8 cellular contexts compared by ENCODE assay signal in genomic region chr1:94247146-94248094, GRCh38. TPM values are rescaled to one million over a fixed set of nuclear protein-coding genes. Genes with fewer than 3 reads are reported as not detected.
DNase-seq lines count a peak whose midpoint lies in the region; ATAC-seq and TF ChIP-seq lines count a peak whose summit lies in the region.

No MANE protein-coding gene starts in this region.

- no peak for TF ChIP-seq EP300 in suprapubic skin (IDR thresholded peaks at IDR 0.05)

- peak in 1 of 2 donors; percentile 35 for TF ChIP-seq POLR2A in suprapubic skin (IDR thresholded peaks at IDR 0.05)

- H3K4me3 ChIP-seq in HUES64 (ENCODE audit: low read length) (peak overlapping the region; percentile 52), duodenal mucosa (ENCODE audit: low read depth in 1 of 2, low read length in 2 of 2) (peak overlapping the region; percentile 56 to 62), lung (peak overlapping the region; percentile 91), suprapubic skin (peak overlapping the region; percentile 92)

- H3K36me3 ChIP-seq in HUES64 (ENCODE audit: insufficient read depth, low read length) (no peaks in the 10 kb centered on the region), duodenal mucosa (ENCODE audit: control insufficient read depth in 1 of 2, insufficient read depth in 2 of 2, low read length in 2 of 2) (no peaks in the 10 kb centered on the region), lung (ENCODE audit: control insufficient read depth in 2 of 2, insufficient read depth in 2 of 2, low read length in 2 of 2) (no peaks in the 10 kb centered on the region), suprapubic skin (no peaks in the 10 kb centered on the region)

- peak; percentile 92 for DNase-seq in Daoy (ENCODE audit: low read depth)
- DNase-seq in T-helper 17 cell: no peak
- peak; percentile 80 for DNase-seq in lung (ENCODE audit: low spot score)
- DNase-seq in suprapubic skin (ENCODE audit: low spot score in 2 of 2): peak; percentile 81 to 88
- DNase-seq in kidney glomerular epithelial cell (lab: John Stamatoyannopoulos, UW): no peak

- H3K36me3 Mint-ChIP-seq in T-helper 17 cell (ENCODE audit: low read depth): peaks cover 9% of the 10 kb centered on the region

- H3K27me3 ChIP-seq in HUES64 (ENCODE audit: insufficient read depth, low read length) (peaks cover 88% of the 10 kb centered on the region), duodenal mucosa (ENCODE audit: control insufficient read depth in 1 of 2, insufficient read depth in 2 of 2, low read length in 2 of 2) (peaks cover 27 to 30% of the 10 kb centered on the region in 2 donors), lung (ENCODE audit: control insufficient read depth, insufficient read depth) (no peaks in the 10 kb centered on the region), suprapubic skin (peaks cover 10% of the 10 kb centered on the region)

- no peak overlapping the region for H3K27ac Mint-ChIP-seq in T-helper 17 cell

- TF ChIP-seq CTCF in lung (IDR thresholded peaks at IDR 0.05; ENCODE audit: control extremely low read depth, extremely low read depth) (no peak), suprapubic skin (IDR thresholded peaks at IDR 0.05) (no peak)

- peaks cover 63% of the 10 kb centered on the region for H3K27me3 Mint-ChIP-seq in T-helper 17 cell

- peaks cover 9% of the 10 kb centered on the region for H3K4me1 Mint-ChIP-seq in T-helper 17 cell

- no peak overlapping the region for H3K27ac ChIP-seq in HUES64 (ENCODE audit: low read depth, low read length)
- H3K27ac ChIP-seq in duodenal mucosa (ENCODE audit: low read depth, low read length): peak overlapping the region; percentile 63
- H3K27ac ChIP-seq in lung (ENCODE audit: low read depth in 1 of 2, low read length in 1 of 2): peak overlapping the region; percentile 96 to 97
- H3K27ac ChIP-seq in suprapubic skin: peak overlapping the region; percentile 91

- H3K4me1 ChIP-seq in HUES64 (ENCODE audit: insufficient read depth, low read length) (no peaks in the 10 kb centered on the region; the same call in 1 of the 2 replicates), duodenal mucosa (ENCODE audit: control insufficient read depth in 1 of 2, insufficient read depth in 2 of 2, low read length in 2 of 2) (peaks cover 0 to 5% of the 10 kb centered on the region in 2 donors), lung (ENCODE audit: control insufficient read depth in 2 of 2, insufficient read depth in 2 of 2, low read length in 2 of 2) (no peaks in the 10 kb centered on the region), suprapubic skin (peaks cover 15% of the 10 kb centered on the region)

- H3K9me3 ChIP-seq in HUES64 (ENCODE audit: insufficient read depth, low read depth, low read length) (peaks cover 15% of the 10 kb centered on the region; the same call in 1 of the 2 replicates), T-helper 17 cell (ENCODE audit: control insufficient read depth, low read length, poor library complexity, severe bottlenecking) (no peaks in the 10 kb centered on the region), duodenal mucosa (ENCODE audit: control insufficient read depth in 1 of 2, low read length in 2 of 2) (no peaks in the 10 kb centered on the region), lung (ENCODE audit: control insufficient read depth in 2 of 2, insufficient read depth in 1 of 2, low read length in 1 of 2) (no peaks in the 10 kb centered on the region), suprapubic skin (no peaks in the 10 kb centered on the region)

- H3K4me3 Mint-ChIP-seq in T-helper 17 cell: peak overlapping the region; percentile 84

- WGBS in HUES64: under 1% methylated on average over 102 of the region's 102 CpGs
- 0 to 1% methylated on average over 77 to 102 of the region's 102 CpGs for WGBS in lung, 2 donors
- WGBS in suprapubic skin: 1% methylated on average over 36 of the region's 102 CpGs

- peak; percentile 81 for ATAC-seq in GM21447 (IDR thresholded peaks at IDR 0.05; ENCODE audit: unreplicated experiment)
- ATAC-seq in T-helper 17 cell: no peak
- ATAC-seq in lung (ENCODE audit: insufficient read depth, low FRiP score): peak; percentile 90

- H3K9ac ChIP-seq in HUES64 (ENCODE audit: low read depth, low read length) (peak overlapping the region; percentile 58; the same call in 1 of the 2 replicates), duodenal mucosa (ENCODE audit: low read depth in 1 of 2, low read length in 2 of 2) (peak overlapping the region; percentile 12 to 41)

RNA-seq across cellular contexts. Expression of gene ARHGAP29, which starts 10.0 kb away (rescaled TPM):
- 54.6 and 54.9 TPM in 2 replicates for total RNA-seq in Daoy (2014; rRNA removed; shearing (Covaris generic))
- polyA plus RNA-seq in HUES64 (2013, experiment 1 of 2): 4.6 TPM
- 6.7 TPM for polyA plus RNA-seq in HUES64 (2013, experiment 2 of 2)
- total RNA-seq in T-helper 17 cell (under 1 TPM in 1 of 2 donors, not detected in 1; 0.13 TPM), lung (100 to 1,000 TPM in 1 of 2 donors, 10 to 100 TPM in 1; 43.5 to 144 TPM), suprapubic skin (10 to 100 TPM; 23.4 to 38.3 (median 28.6) TPM)
- 10 to 100 TPM; 13.3 to 17.4 TPM for polyA plus RNA-seq in lung

Comparison
In these comparisons a context has a peak if more than half of its experiments do, and no peak if none do; other contexts are left out.
1. DNase-seq: peak in Daoy (single experiment), lung (single experiment) and suprapubic skin (2 of 2); none in T-helper 17 cell (0 of 3) and kidney glomerular epithelial cell (single experiment).
2. RNA of gene ARHGAP29, which starts 10.0 kb away (total RNA-seq): 43.5 to 144 TPM in lung, 54.6 to 54.9 TPM in Daoy and 23.4 to 38.3 TPM in suprapubic skin; 0.13 TPM in T-helper 17 cell; every median in the first group is over 10 times any median in the second.
3. Peak in every context shown above with its lines, with median percentiles within 50 percentile points of each other: H3K4me3 ChIP-seq.